ENCODE assay signal across 1 cellular context in genomic region chr9:37769306-37769705, GRCh38.
TF ChIP-seq lines count a peak whose summit lies in the region.

No MANE protein-coding gene starts in this region.

TF ChIP-seq in K562, 482 proteins besides CTCF, POLR2A, EP300 and RAD21 (continued from another document and continues in another):
- TF ChIP-seq SRSF9 (IDR thresholded peaks at IDR 0.05; ENCODE audit: borderline replicate concordance, low read depth, low read length) (no peak), MXI1 (IDR thresholded peaks at IDR 0.05; ENCODE audit: low read depth, low read length) (peak; percentile 70), DPF2 (IDR thresholded peaks at IDR 0.05) (peak; percentile 81), ZNF407 (IDR thresholded peaks at IDR 0.05; ENCODE audit: low read depth) (no peak; the same call in 1 of the 2 replicates), GTF2B (IDR thresholded peaks at IDR 0.05; ENCODE audit: extremely low read depth, insufficient read length) (no peak), CBX3 (IDR thresholded peaks at IDR 0.05; ENCODE audit: borderline replicate concordance in 1 of 2, low read length in 2 of 2) (peak in 1 of 2 experiments; percentile 94; a peak in 2 of 3 replicates), ADNP (tag; IDR thresholded peaks at IDR 0.05) (no peak), NR4A1 (CRISPR knock-in tag; IDR thresholded peaks at IDR 0.05) (no peak), NR4A1 (tag; IDR thresholded peaks at IDR 0.05) (0 out of 2 replicates have a peak, but pooled peaks have one; percentile 30), KDM1A (IDR thresholded peaks at IDR 0.05) (no peak), CREM (IDR thresholded peaks at IDR 0.05; ENCODE audit: low read depth) (0 out of 2 replicates have a peak, but pooled peaks have one; percentile 4), TAL1 (IDR thresholded peaks at IDR 0.05) (peak; percentile 75), ZNF644 (tag; IDR thresholded peaks at IDR 0.05; ENCODE audit: low read depth) (no peak), ZNF124 (CRISPR knock-in tag; IDR thresholded peaks at IDR 0.05) (no peak), HDAC1 (IDR thresholded peaks at IDR 0.05) (peak in 1 of 2 experiments; percentile 72; a peak in 2 of 4 replicates), E2F6 (IDR thresholded peaks at IDR 0.05; ENCODE audit: borderline replicate concordance in 1 of 2, extremely low read depth in 1 of 2, insufficient read depth in 1 of 2, insufficient read length in 1 of 2, low read depth in 1 of 2, low read length in 1 of 2, poor library complexity in 1 of 2, severe bottlenecking in 1 of 2) (peak; percentile 86 to 94), TEAD4 (IDR thresholded peaks at IDR 0.05; ENCODE audit: low read length) (peak; percentile 67), TEAD4 (CRISPR knock-in tag; IDR thresholded peaks at IDR 0.05; ENCODE audit: borderline replicate concordance) (no peak), SIN3A (IDR thresholded peaks at IDR 0.05; ENCODE audit: borderline replicate concordance in 2 of 2, control insufficient read depth in 1 of 2, low read depth in 2 of 2, low read length in 2 of 2) (peak in 1 of 2 experiments; percentile 46; a peak in 1 of 4 replicates), ZNF431 (CRISPR knock-in tag; IDR thresholded peaks at IDR 0.05) (no peak), FOXP4 (CRISPR knock-in tag; IDR thresholded peaks at IDR 0.05; ENCODE audit: borderline replicate concordance) (no peak), MEIS2 (IDR thresholded peaks at IDR 0.05; ENCODE audit: partially characterized antibody) (peak; percentile 89), ATF6 (CRISPR knock-in tag; IDR thresholded peaks at IDR 0.05) (peak; percentile 87; the same call in 1 of the 2 replicates), NFATC3 (IDR thresholded peaks at IDR 0.05) (no peak), CEBPZ (IDR thresholded peaks at IDR 0.05; ENCODE audit: borderline replicate concordance, low read depth, low read length) (no peak), ZBTB2 (IDR thresholded peaks at IDR 0.05) (peak; percentile 52), HDAC3 (IDR thresholded peaks at IDR 0.05; ENCODE audit: borderline replicate concordance, partially characterized antibody) (no peak), PKNOX1 (IDR thresholded peaks at IDR 0.05) (peak; percentile 84), NR2C2 (CRISPR knock-in tag; IDR thresholded peaks at IDR 0.05) (no peak), NR2C2 (tag; IDR thresholded peaks at IDR 0.05) (no peak), TFE3 (CRISPR knock-in tag; IDR thresholded peaks at IDR 0.05) (no peak), CBX8 (IDR thresholded peaks at IDR 0.05; ENCODE audit: borderline replicate concordance, extremely low read depth, low read depth, low read length, poor library complexity, severe bottlenecking) (no peak), RAD51 (IDR thresholded peaks at IDR 0.05; ENCODE audit: borderline replicate concordance, low read depth) (peak; percentile 61; the same call in 1 of the 2 replicates), CREB3 (tag; conservative IDR thresholded peaks at IDR 0.05; ENCODE audit: low read depth) (peak; percentile 59; the same call in 1 of the 2 replicates)
